1 cellular context compared by ENCODE assay signal in genomic region chr16:85514295-85514600, GRCh38.
TF ChIP-seq lines count a peak whose summit lies in the region.

No MANE protein-coding gene starts in this region.

TF ChIP-seq in IMR-90, 13 proteins besides CTCF, POLR2A, EP300 and RAD21:
- TF ChIP-seq BHLHE40 (IDR thresholded peaks at IDR 0.05; ENCODE audit: low read depth, low read length) (no peak), MAFK (IDR thresholded peaks at IDR 0.05; ENCODE audit: low read depth, low read length) (no peak), MXI1 (IDR thresholded peaks at IDR 0.05; ENCODE audit: borderline replicate concordance, low read depth, low read length) (no peak), CEBPB (IDR thresholded peaks at IDR 0.05; ENCODE audit: low read depth, low read length) (no peak), MAZ (IDR thresholded peaks at IDR 0.05; ENCODE audit: borderline replicate concordance, low read depth, low read length) (no peak), SMC3 (IDR thresholded peaks at IDR 0.05; ENCODE audit: low read depth, low read length) (no peak), RCOR1 (IDR thresholded peaks at IDR 0.05; ENCODE audit: insufficient replicate concordance, low read length) (no peak), CHD1 (IDR thresholded peaks at IDR 0.05; ENCODE audit: low read depth, low read length) (no peak)
TF ChIP-seq in IMR-90: peak in this region for 0.
